ENCODE assay signal across 31 cellular contexts in genomic region chr5:76153996-76154395, GRCh38.
"Had no signal": no experiment of that assay in that cellular context is flagged by ENCODE, and none has a peak within 500 bp of the region (broad histone marks: within the 10 kb centered on the region; RNA-seq: fewer than 3 reads in every experiment).

No MANE protein-coding gene starts in this region.

- H3K27ac ChIP-seq: brain microvascular endothelial cell, esophagus squamous epithelium, gastroesophageal sphincter, WERI-Rb-1 had no signal

- H3K9me3 Mint-ChIP-seq: activated B cell treated with CpG ODN at 0.5 μM for 24 hours; activated CD4-positive, alpha-beta memory T cell treated with anti-CD3 and anti-CD28 coated beads, Interleukin-2, amount 10 ng/mL, durations not matched to agents 7 days and 5 days; activated CD4-positive, alpha-beta T cell treated with anti-CD3 and anti-CD28 coated beads, Interleukin-2, amount 10 ng/mL, durations not matched to agents 7 days and 5 days; activated T-cell treated with anti-CD3 and anti-CD28 coated beads, Interleukin-2, amount 50 U/mL, for 24 hours; T-helper 2 cell treated with Interferon-gamma antibody and Interleukin-4, amounts not matched to agents 5 μg/mL and 100 μg/mL, for 36 hours had no signal

- DNase-seq: activated B cell treated with CpG ODN at 0.5 μM for 24 hours; activated CD4-positive, alpha-beta memory T cell treated with anti-CD3 and anti-CD28 coated beads, Interleukin-2, amount 10 ng/mL, durations not matched to agents 7 days and 5 days; activated CD4-positive, alpha-beta T cell treated with anti-CD3 and anti-CD28 coated beads for 36 hours; activated CD4-positive, alpha-beta T cell treated with anti-CD3 and anti-CD28 coated beads, Interleukin-2, amount 10 ng/mL, durations not matched to agents 7 days and 5 days; activated CD4-positive, alpha-beta T cell treated with anti-CD3 and anti-CD28 coated beads, Interleukin-2, amount 50 U/mL, for 4 hours; activated CD8-positive, alpha-beta memory T cell treated with anti-CD3 and anti-CD28 coated beads, Interleukin-2, amount 50 U/mL, for 48 hours; activated gamma-delta T cell; activated naive CD4-positive, alpha-beta T cell; activated naive CD4-positive, alpha-beta T cell treated with anti-CD3 and anti-CD28 coated beads, Interleukin-2, amount 50 U/mL, for 16 hours; activated T-cell treated with anti-CD3 and anti-CD28 coated beads for 4 hours; activated T-cell treated with anti-CD3 and anti-CD28 coated beads, Interleukin-2, amount 50 U/mL, for 24 hours; amniotic stem cell; anterior cingulate cortex; brain microvascular endothelial cell; cortex of kidney; dermis blood vessel endothelial cell; effector CD4-positive, alpha-beta T cell; effector memory CD8-positive, alpha-beta T cell; erythroblast; esophagus squamous epithelium; foreskin melanocyte; SW 1271; T-helper 1 cell; T-helper 17 cell; T1000; WERI-Rb-1 had no signal

- H3K4me1 Mint-ChIP-seq: activated B cell treated with CpG ODN at 0.5 μM for 24 hours; activated CD4-positive, alpha-beta T cell treated with anti-CD3 and anti-CD28 coated beads for 36 hours; activated CD4-positive, alpha-beta T cell treated with anti-CD3 and anti-CD28 coated beads, Interleukin-2, amount 10 ng/mL, durations not matched to agents 7 days and 5 days; T-helper 17 cell had no signal

- H3K27ac Mint-ChIP-seq: activated B cell treated with CpG ODN at 0.5 μM for 24 hours; activated CD4-positive, alpha-beta memory T cell treated with anti-CD3 and anti-CD28 coated beads, Interleukin-2, amount 10 ng/mL, durations not matched to agents 7 days and 5 days; activated CD4-positive, alpha-beta T cell treated with anti-CD3 and anti-CD28 coated beads for 36 hours; activated CD4-positive, alpha-beta T cell treated with anti-CD3 and anti-CD28 coated beads, Interleukin-2, amount 10 ng/mL, durations not matched to agents 7 days and 5 days; activated naive CD8-positive, alpha-beta T cell; activated T-cell treated with anti-CD3 and anti-CD28 coated beads, Interleukin-2, amount 50 U/mL, for 24 hours; activated T-cell treated with anti-CD3 and anti-CD28 coated beads, Interleukin-2, amount 50 U/mL, for 72 hours; effector memory CD8-positive, alpha-beta T cell; T-helper 17 cell; T-helper 2 cell treated with Interferon-gamma antibody and Interleukin-4, amounts not matched to agents 5 μg/mL and 100 μg/mL, for 36 hours had no signal

- ATAC-seq: activated CD4-positive, CD25-positive, alpha-beta regulatory T cell treated with anti-CD3 and anti-CD28 coated beads, Interleukin-2, amount 50 U/mL, for 24 hours; effector memory CD8-positive, alpha-beta T cell; gastroesophageal sphincter; T-helper 17 cell had no signal

- H3K4me3 Mint-ChIP-seq: activated B cell treated with CpG ODN at 0.5 μM for 24 hours; activated CD4-positive, alpha-beta memory T cell treated with anti-CD3 and anti-CD28 coated beads, Interleukin-2, amount 10 ng/mL, durations not matched to agents 7 days and 5 days; activated CD4-positive, alpha-beta T cell treated with anti-CD3 and anti-CD28 coated beads for 36 hours; activated CD4-positive, alpha-beta T cell treated with anti-CD3 and anti-CD28 coated beads, Interleukin-2, amount 10 ng/mL, durations not matched to agents 7 days and 5 days; activated naive CD8-positive, alpha-beta T cell; activated T-cell treated with anti-CD3 and anti-CD28 coated beads, Interleukin-2, amount 50 U/mL, for 24 hours; activated T-cell treated with anti-CD3 and anti-CD28 coated beads, Interleukin-2, amount 50 U/mL, for 72 hours; effector memory CD8-positive, alpha-beta T cell; T-helper 17 cell; T-helper 2 cell treated with Interferon-gamma antibody and Interleukin-4, amounts not matched to agents 5 μg/mL and 100 μg/mL, for 36 hours had no signal
